8 cellular contexts compared by ENCODE assay signal in genomic region chr11:64915366-64915887, GRCh38. TPM values are rescaled to one million over a fixed set of nuclear protein-coding genes. Genes with fewer than 3 reads are reported as not detected.
A peak's percentile ranks its signal among the peaks of the same experiment; 100 is the strongest.
DNase-seq lines count a peak whose midpoint lies in the region; ATAC-seq, FAIRE-seq and TF ChIP-seq lines count a peak whose summit lies in the region.
"Had no signal": no experiment of that assay in that cellular context is flagged by ENCODE, and none has a peak within 500 bp of the region (broad histone marks: within the 10 kb centered on the region; RNA-seq: fewer than 3 reads in every experiment).

No MANE protein-coding gene starts in this region.

- H3K4me3 ChIP-seq in H7 (ENCODE audit: insufficient read depth, low read depth, low read length), result peak overlapping the region; percentile 96; the same call in 1 of the 2 replicates
- peak overlapping the region in 1 of 2 experiments; percentile 97; a peak in 2 of 4 replicates for H3K4me3 ChIP-seq in Panc1 (ENCODE audit: low read depth in 2 of 2, low read length in 2 of 2)
- peak overlapping the region in 2 of 3 donors; percentile 91 to 100 for H3K4me3 ChIP-seq in skeletal muscle tissue (ENCODE audit: low read length in 3 of 3)

- CTCF ChIA-PET in Panc1 (lab: Charles Lee), result interaction anchor here (1.0 kb wide), 2 partner anchors 69 to 82 kb away, joined by 3 to 10 read pairs; partner anchors contain the start of gene BATF2

- no peak for ATAC-seq in Panc1
- no peak for ATAC-seq in HG03097 (IDR thresholded peaks at IDR 0.05; ENCODE audit: low FRiP score, unreplicated experiment)

- H3K27ac ChIP-seq in Panc1 (ENCODE audit: low read length) (peak overlapping the region; percentile 87), skeletal muscle tissue (ENCODE audit: low read depth, low read length) (peak overlapping the region; percentile 62)

- peaks cover 19% of the 10 kb centered on the region for H3K4me1 ChIP-seq in Panc1 (ENCODE audit: control insufficient read depth, insufficient read depth, low read length)
- peaks cover 21 to 34% (median 24%) of the 10 kb centered on the region in 3 donors for H3K4me1 ChIP-seq in skeletal muscle tissue (ENCODE audit: control insufficient read depth in 3 of 3, insufficient read depth in 3 of 3, low read length in 3 of 3)

- no TSS peak for BruUV-seq in Panc1 (replicated peaks; lab: Mats Ljungman, UMichigan)

- DNase-seq in H7 (peak; percentile 69), Panc1 (ENCODE audit: low read depth, low spot score) (no peak), erythroblast (lab: John Stamatoyannopoulos, UW) (peak; percentile 32 to 40), islet precursor cell (no peak), D721Med (ENCODE audit: insufficient read length, low spot score) (no peak)

- FAIRE-seq in D721Med (lab: Jason Lieb, UNC), result no peak

- in situ Hi-C loops in Panc1 (cut with HindIII; ENCODE audit: low pct_unique_long_range_greater_than_20kb, low sequenced_read_pairs), result no loop called here

- no peak for TF ChIP-seq POLR2A in erythroblast (IDR thresholded peaks at IDR 0.05; ENCODE audit: low read length)

- intact Hi-C loops in Panc1 (cut with micrococcal nuclease; ENCODE audit: unreplicated experiment), result no loop called here

- peak overlapping the region; percentile 95 to 99 (median 98) for H3K9ac ChIP-seq in skeletal muscle tissue (ENCODE audit: low read depth in 1 of 3, low read length in 3 of 3)

- no peaks in the 10 kb centered on the region for H3K27me3 ChIP-seq in H7 (ENCODE audit: control insufficient read depth, insufficient read depth, low read length)
- H3K27me3 ChIP-seq in Panc1 (ENCODE audit: control insufficient read depth, insufficient read depth, low read length), result no peaks in the 10 kb centered on the region
- H3K27me3 ChIP-seq in skeletal muscle tissue (ENCODE audit: control insufficient read depth in 3 of 3, insufficient read depth in 3 of 3, low read length in 3 of 3), result no peaks in the 10 kb centered on the region

- POLR2A ChIA-PET in Panc1 (lab: Charles Lee), result interaction anchor here (0.6 to 0.7 kb wide), 2 partner anchors 42 to 137 kb away, joined by 3 to 5 read pairs; no protein-coding TSS in a partner anchor

- TF ChIP-seq CTCF in Panc1 (IDR thresholded peaks at IDR 0.05) (no peak), D721Med (IDR thresholded peaks at IDR 0.05; ENCODE audit: insufficient read depth, missing control alignments) (no peak)

- no peaks in the 10 kb centered on the region for H3K9me3 ChIP-seq in Panc1 (ENCODE audit: control insufficient read depth, insufficient read depth, low read depth, low read length)
- no peaks in the 10 kb centered on the region for H3K9me3 ChIP-seq in skeletal muscle tissue (ENCODE audit: control insufficient read depth in 3 of 3, low read length in 3 of 3)

- H3K36me3 ChIP-seq in H7 (replicated peaks; ENCODE audit: control insufficient read depth, insufficient read depth, low read length) (peaks cover 9% of the 10 kb centered on the region), Panc1 (ENCODE audit: control insufficient read depth, insufficient read depth, low read length) (peaks cover 3% of the 10 kb centered on the region; the same call in 1 of the 2 replicates), skeletal muscle tissue (ENCODE audit: control insufficient read depth in 3 of 3, insufficient read depth in 3 of 3, low read length in 3 of 3) (peaks cover 36 to 39% (median 38%) of the 10 kb centered on the region in 3 donors)

RNA-seq across cellular contexts. Expression of gene ATG2A, which starts 1.6 kb away (rescaled TPM):
- 19.3 and 22.5 TPM in 2 replicates for total RNA-seq in H7 (2014; rRNA removed; shearing (Covaris generic))
- 28.8 TPM for total RNA-seq in Panc1 (2021; ENCODE audit: unreplicated experiment)
- polyA plus RNA-seq in Panc1 (2012; ENCODE audit: insufficient read length), result 32.7 TPM
- total RNA-seq in skeletal muscle tissue, result 3.1 TPM

RNA-seq across cellular contexts. Expression of gene PPP2R5B, which starts 9.1 kb away (rescaled TPM):
- total RNA-seq in H7 (2014; rRNA removed; shearing (Covaris generic)), result 5.0 and 6.0 TPM in 2 replicates
- total RNA-seq in Panc1 (2021; ENCODE audit: unreplicated experiment) (14.0 TPM), skeletal muscle tissue (6.3 TPM)
- 21.5 TPM for polyA plus RNA-seq in Panc1 (2012; ENCODE audit: insufficient read length)

RNA-seq across cellular contexts. Expression of gene GPHA2, which starts 20.3 kb away (rescaled TPM):
- total RNA-seq in H7 (2014; rRNA removed; shearing (Covaris generic)), result 2.4 TPM in 1 of 2 replicates, not detected in the other
- total RNA-seq in Panc1 (2021; ENCODE audit: unreplicated experiment) (not detected), skeletal muscle tissue (not detected)
- not detected for polyA plus RNA-seq in Panc1 (2012; ENCODE audit: insufficient read length)
- total RNA-seq: T-helper 2 cell treated with Interferon-gamma antibody and Interleukin-4, amounts not matched to agents 100 ng/mL and 5 ng/mL, for 36 hours had no signal

RNA-seq across cellular contexts. Expression of gene EHD1, which starts 37.0 kb away (rescaled TPM):
- total RNA-seq in H7 (2014; rRNA removed; shearing (Covaris generic)), result 23.7 and 30.2 TPM in 2 replicates
- 186 TPM for total RNA-seq in Panc1 (2021; ENCODE audit: unreplicated experiment)
- polyA plus RNA-seq in Panc1 (2012; ENCODE audit: insufficient read length), result 280 TPM
- 28.2 TPM for total RNA-seq in skeletal muscle tissue

RNA-seq across cellular contexts. Expression of gene MAJIN, which starts 56.5 kb away (rescaled TPM):
- 0.97 and 1.1 TPM in 2 replicates for total RNA-seq in H7 (2014; rRNA removed; shearing (Covaris generic))
- total RNA-seq in Panc1 (2021; ENCODE audit: unreplicated experiment) (not detected), skeletal muscle tissue (not detected)
- polyA plus RNA-seq in Panc1 (2012; ENCODE audit: insufficient read length), result 0.53 TPM
- total RNA-seq: T-helper 2 cell treated with Interferon-gamma antibody and Interleukin-4, amounts not matched to agents 100 ng/mL and 5 ng/mL, for 36 hours had no signal

Comparison
In these comparisons a context has a peak if more than half of its experiments do, and no peak if none do; other contexts are left out.
1. DNase-seq: peak in H7 (single experiment) and erythroblast (2 of 2); none in Panc1 (single experiment), islet precursor cell (single experiment) and D721Med (single experiment).